ENCODE assay signal across 7 cellular contexts in the genomic region with DNA sequence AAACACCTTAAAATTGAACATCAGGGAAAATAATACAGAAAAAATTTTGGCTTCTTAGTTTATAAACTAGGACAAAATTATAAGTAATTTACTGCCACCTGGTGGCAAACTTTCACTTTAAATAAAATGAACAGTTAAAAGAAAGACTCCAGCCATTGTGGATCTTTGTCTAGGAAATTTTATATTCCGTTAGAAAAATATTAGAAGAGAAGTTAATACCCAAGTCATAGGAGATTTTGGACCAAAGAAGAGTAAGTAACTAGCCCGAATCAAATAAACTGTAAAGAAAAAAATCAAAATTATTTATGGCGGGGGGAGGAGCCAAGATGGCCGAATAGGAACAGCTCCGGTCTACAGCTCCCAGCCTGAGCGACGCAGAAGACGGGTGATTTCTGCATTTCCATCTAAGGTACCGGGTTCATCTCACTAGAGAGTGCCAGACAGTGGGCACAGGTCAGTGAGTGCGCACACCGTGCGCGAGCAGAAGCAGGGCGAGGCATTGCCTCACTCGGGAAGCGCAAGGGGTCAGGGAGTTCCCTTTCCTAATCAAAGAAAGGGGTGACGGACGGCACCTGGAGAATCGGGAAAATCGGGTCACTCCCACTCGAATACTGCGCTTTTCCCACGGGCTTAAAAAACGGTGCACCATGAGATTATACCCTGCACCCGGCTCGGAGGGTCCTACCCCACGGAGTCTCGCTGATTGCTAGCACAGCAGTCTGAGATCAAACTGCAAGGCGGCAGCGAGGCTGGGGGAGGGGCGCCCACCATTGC.
DNase-seq lines count a peak whose midpoint lies in the region; TF ChIP-seq lines count a peak whose summit lies in the region.
"Not testable (repeated sequence)": the region's sequence is repeated elsewhere in the genome, so short reads cannot be mapped to it uniquely, and the experiment has no call there.

No MANE protein-coding gene starts in this region.

- not testable (repeated sequence) for H3K79me2 ChIP-seq in DOHH2 (ENCODE audit: control insufficient read depth, low read length); PC-9 (ENCODE audit: low read depth); mesendoderm (ENCODE audit: control insufficient read depth, insufficient read depth, low read length)

- H2BK15ac ChIP-seq in mesendoderm (replicated peaks; ENCODE audit: low read depth), result not testable (repeated sequence)

- H3K23ac ChIP-seq in mesendoderm (ENCODE audit: low read length), result not testable (repeated sequence)

- H2AK5ac ChIP-seq in mesendoderm (ENCODE audit: low read length), result not testable (repeated sequence)

- not testable (repeated sequence) for H3K9me3 ChIP-seq in DOHH2 (ENCODE audit: control insufficient read depth, insufficient read depth, low read length); PC-9 (ENCODE audit: insufficient read depth, low read depth); adrenal gland (replicated peaks in 1 of 3)

- not testable (repeated sequence) for TF ChIP-seq POLR2A in adrenal gland (IDR thresholded peaks at IDR 0.05)

- not testable (repeated sequence) for H3K18ac ChIP-seq in mesendoderm (ENCODE audit: low read length)

- H3K4me2 ChIP-seq in DOHH2 (ENCODE audit: low read length); mesendoderm (ENCODE audit: low read length): not testable (repeated sequence)
- peak overlapping the region; percentile 85 for H3K4me2 ChIP-seq in PC-9

- H4K5ac ChIP-seq in mesendoderm (ENCODE audit: low read length), result not testable (repeated sequence)

- H4K20me1 ChIP-seq in DOHH2 (ENCODE audit: control insufficient read depth, insufficient read depth, low read depth, low read length); PC-9 (ENCODE audit: insufficient read depth): not testable (repeated sequence)

- not testable (repeated sequence) for H3K27me3 ChIP-seq in DOHH2 (ENCODE audit: control insufficient read depth, low read length); PC-9 (ENCODE audit: insufficient read depth, low read depth); adrenal gland; mesendoderm (ENCODE audit: insufficient read depth, low read length, poor library complexity)

- H2AFZ ChIP-seq in PC-9, result peak overlapping the region; percentile 81

- H3K4me3 ChIP-seq in DOHH2 (ENCODE audit: low read length); mesendoderm (ENCODE audit: low read length): not testable (repeated sequence)
- H3K4me3 ChIP-seq in PC-9 (peak overlapping the region; percentile 79), adrenal gland (peak overlapping the region in 1 of 4 donors; percentile 35), fibroblast of mammary gland (ENCODE audit: control insufficient read depth, low read depth, low read length) (peak overlapping the region; percentile 31)

- H3K27ac ChIP-seq in DOHH2 (ENCODE audit: low read depth, low read length); adrenal gland; mesendoderm (ENCODE audit: low read depth, low read length): not testable (repeated sequence)
- H3K27ac ChIP-seq in PC-9, result peak overlapping the region; percentile 17

- WGBS in adrenal gland, 4 donors, result 64 to 76% (median 74%) methylated on average over 13 to 24 of the region's 31 CpGs
- no CpG with 5 or more reads among the region's 31 CpGs for WGBS in mesendoderm (ENCODE audit: extremely low coverage, insufficient coverage, low lambda C conversion rate)

- H3K36me3 ChIP-seq in DOHH2 (ENCODE audit: control insufficient read depth, low read length); PC-9 (ENCODE audit: low read depth); adrenal gland (replicated peaks in 1 of 2); mesendoderm (ENCODE audit: control insufficient read depth, insufficient read depth, low read length): not testable (repeated sequence)

- H2BK120ac ChIP-seq in mesendoderm (ENCODE audit: low read depth, low read length), result not testable (repeated sequence)

- TF ChIP-seq CTCF in DOHH2 (IDR thresholded peaks at IDR 0.05; ENCODE audit: low read depth, low read length, poor library complexity, severe bottlenecking) (peak; percentile 61), PC-9 (conservative IDR thresholded peaks at IDR 0.05) (peak; percentile 91), adrenal gland (IDR thresholded peaks at IDR 0.05) (peak; percentile 20 to 57 (median 35)), fibroblast of mammary gland (conservative IDR thresholded peaks at IDR 0.05; ENCODE audit: control insufficient read depth, insufficient read depth, low read depth, low read length) (peak; percentile 25)

- BruUV-seq in PC-9 (replicated peaks; lab: Mats Ljungman, UMichigan), result not testable (repeated sequence)

- not testable (repeated sequence) for H3K56ac ChIP-seq in mesendoderm (ENCODE audit: low read length)

- not testable (repeated sequence) for H3K9me2 ChIP-seq in DOHH2 (replicated peaks; ENCODE audit: control insufficient read depth, low read length); PC-9 (ENCODE audit: insufficient read depth)

- peak; percentile 78 for DNase-seq in HS-5 (ENCODE audit: low read depth)
- peak; percentile 60 for DNase-seq in NCI-H2029 (lab: John Stamatoyannopoulos, UW)
- peak; percentile 48 to 60 for DNase-seq in PC-9
- peak in 1 of 7 donors; percentile 16 for DNase-seq in adrenal gland
- DNase-seq in fibroblast of mammary gland (ENCODE audit: low read depth), result peak; percentile 64
- peak; percentile 46 for DNase-seq in mesendoderm

- H3K9ac ChIP-seq in mesendoderm (ENCODE audit: low read length), result not testable (repeated sequence)

- H3K79me1 ChIP-seq in mesendoderm (ENCODE audit: low read length), result not testable (repeated sequence)

- intact Hi-C loops in PC-9 (cut with micrococcal nuclease; ENCODE audit: unreplicated experiment), result loop anchor here (1.0 to 10.0 kb wide), 2 partner anchors 62 to 1070 kb away; no protein-coding TSS in a partner anchor
- intact Hi-C loops in adrenal gland (cut with DNase I), result not testable (repeated sequence)

- POLR2A ChIA-PET in PC-9 (lab: Charles Lee; ENCODE audit: unreplicated experiment), result not testable (repeated sequence)

- H3F3A ChIP-seq in DOHH2 (ENCODE audit: control insufficient read depth, insufficient read depth); PC-9 (ENCODE audit: insufficient read depth, low read depth): not testable (repeated sequence)

- CTCF ChIA-PET in PC-9 (lab: Charles Lee), result interaction anchor here (0.7 to 1.0 kb wide), 2 partner anchors 39 to 1069 kb away, joined by 3 read pairs; no protein-coding TSS in a partner anchor

- H2BK5ac ChIP-seq in mesendoderm (ENCODE audit: low read length), result not testable (repeated sequence)

- H4K8ac ChIP-seq in mesendoderm (ENCODE audit: low read depth, low read length), result not testable (repeated sequence)

- H3K4me1 ChIP-seq in DOHH2 (ENCODE audit: control insufficient read depth, low read length); PC-9 (replicated peaks; ENCODE audit: insufficient read depth); adrenal gland (replicated peaks in 1 of 2); mesendoderm (ENCODE audit: control insufficient read depth, low read depth, low read length): not testable (repeated sequence)

- not testable (repeated sequence) for H3K4ac ChIP-seq in mesendoderm (ENCODE audit: low read depth, low read length)

Comparison
In these comparisons a context has a peak if more than half of its experiments do, and no peak if none do; other contexts are left out.
1. CTCF ChIP-seq: peak in every context shown above with its lines; median percentile 91 in PC-9; 61 in DOHH2; 35 in adrenal gland; 25 in fibroblast of mammary gland.